11 cellular contexts compared by ENCODE assay signal in the genomic region with DNA sequence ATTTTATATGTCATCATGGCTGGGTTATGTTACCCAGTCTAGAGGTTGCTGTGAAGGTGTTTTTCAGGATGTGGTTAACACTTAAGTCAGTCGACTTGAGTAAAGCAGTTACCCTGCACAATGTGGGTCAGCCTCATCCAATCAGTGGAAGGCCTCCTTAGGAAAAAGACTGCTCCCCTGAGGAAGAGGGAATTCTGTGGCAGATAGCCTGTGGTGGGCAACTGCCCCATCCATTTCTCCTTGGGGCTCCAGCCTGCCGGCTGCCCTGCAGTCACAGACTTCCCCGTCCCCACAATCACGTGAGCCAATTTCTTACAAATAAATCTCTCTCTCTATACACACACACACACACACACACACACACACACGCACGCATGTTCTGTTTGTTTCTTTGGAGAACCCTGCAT. TPM values are rescaled to one million over a fixed set of nuclear protein-coding genes. Genes with fewer than 3 reads are reported as not detected.
DNase-seq lines count a peak whose midpoint lies in the region; ATAC-seq and TF ChIP-seq lines count a peak whose summit lies in the region.
"Had no signal": no experiment of that assay in that cellular context is flagged by ENCODE, and none has a peak within 500 bp of the region (broad histone marks: within the 10 kb centered on the region; RNA-seq: fewer than 3 reads in every experiment).

No MANE protein-coding gene starts in this region.

- TF ChIP-seq CTCF in esophagus squamous epithelium (IDR thresholded peaks at IDR 0.05) (no peak), HFFc6 (IDR thresholded peaks at IDR 0.05) (no peak)

- no peak overlapping the region for H3K4me3 ChIP-seq in naive thymus-derived CD4-positive, alpha-beta T cell (ENCODE audit: low read length)
- H3K4me3 ChIP-seq in esophagus squamous epithelium: no peak overlapping the region

- H3K27me3 ChIP-seq in naive thymus-derived CD4-positive, alpha-beta T cell (ENCODE audit: control insufficient read depth in 2 of 2, insufficient read depth in 2 of 2, low read length in 2 of 2): no peaks in the 10 kb centered on the region
- H3K27me3 ChIP-seq in esophagus squamous epithelium: no peaks in the 10 kb centered on the region

- ATAC-seq in GM18520 (IDR thresholded peaks at IDR 0.05; ENCODE audit: unreplicated experiment): peak; percentile 71
- peak; percentile 49 for ATAC-seq in HG03469 (IDR thresholded peaks at IDR 0.05; ENCODE audit: unreplicated experiment)
- ATAC-seq in activated CD8-positive, alpha-beta T cell treated with anti-CD3 and anti-CD28 coated beads, Interleukin-2, amount 10 ng/mL, durations not matched to agents 7 days and 5 days: peak; percentile 76
- ATAC-seq in naive thymus-derived CD4-positive, alpha-beta T cell: peak; percentile 92
- no peak for ATAC-seq in GM18861 (IDR thresholded peaks at IDR 0.05; ENCODE audit: unreplicated experiment)
- ATAC-seq: Right ventricle myocardium inferior had no signal

- DNase-seq in activated CD8-positive, alpha-beta T cell treated with anti-CD3 and anti-CD28 coated beads, Interleukin-2, amount 10 ng/mL, durations not matched to agents 7 days and 5 days: peak; percentile 71
- peak; percentile 33 to 89 (median 85) for DNase-seq in naive thymus-derived CD4-positive, alpha-beta T cell
- DNase-seq in NCI-H2171 treated with DMSO at 0.1 percent for 48 hours (lab: John Stamatoyannopoulos, UW) (no peak), esophagus squamous epithelium (lab: John Stamatoyannopoulos, UW) (no peak), HFFc6 (no peak)
- DNase-seq: NCI-H1105, occipital lobe had no signal

- peak overlapping the region; percentile 61 for H3K27ac ChIP-seq in naive thymus-derived CD4-positive, alpha-beta T cell (ENCODE audit: low read depth, low read length)
- peak overlapping the region in 1 of 4 donors; percentile 13 for H3K27ac ChIP-seq in esophagus squamous epithelium

- intact Hi-C loops in naive thymus-derived CD4-positive, alpha-beta T cell (cut with micrococcal nuclease): loop anchor here (1.0 to 10.0 kb wide), 8 partner anchors 16 to 582 kb away; a partner anchor contains a TSS
- intact Hi-C loops in esophagus squamous epithelium (cut with DNase I): no loop called here

- peaks cover 82 to 83% of the 10 kb centered on the region in 2 donors for H3K4me1 ChIP-seq in naive thymus-derived CD4-positive, alpha-beta T cell (ENCODE audit: control insufficient read depth in 2 of 2, insufficient read depth in 2 of 2, low read length in 2 of 2)
- H3K4me1 ChIP-seq in esophagus squamous epithelium: peaks cover 0 to 9% (median 0%) of the 10 kb centered on the region in 3 donors

- peaks cover 7% of the 10 kb centered on the region for H3K27me3 Mint-ChIP-seq in activated CD8-positive, alpha-beta T cell treated with anti-CD3 and anti-CD28 coated beads, Interleukin-2, amount 10 ng/mL, durations not matched to agents 7 days and 5 days (ENCODE audit: low read depth)
- no peaks in the 10 kb centered on the region for H3K27me3 Mint-ChIP-seq in naive thymus-derived CD4-positive, alpha-beta T cell
- no peaks in the 10 kb centered on the region for H3K27me3 Mint-ChIP-seq in HFFc6 (ENCODE audit: insufficient read depth)

- H3K9me3 Mint-ChIP-seq in activated CD8-positive, alpha-beta T cell treated with anti-CD3 and anti-CD28 coated beads, Interleukin-2, amount 10 ng/mL, durations not matched to agents 7 days and 5 days (ENCODE audit: insufficient read depth): no peaks in the 10 kb centered on the region
- H3K9me3 Mint-ChIP-seq in naive thymus-derived CD4-positive, alpha-beta T cell: peaks cover 4 to 20% (median 12%) of the 10 kb centered on the region in 11 donors
- peaks cover 5% of the 10 kb centered on the region; the same call in 1 of the 2 replicates for H3K9me3 Mint-ChIP-seq in HFFc6

- TF ChIP-seq POLR2A in esophagus squamous epithelium (IDR thresholded peaks at IDR 0.05): no peak

- H3K36me3 ChIP-seq in naive thymus-derived CD4-positive, alpha-beta T cell (ENCODE audit: control insufficient read depth in 2 of 3, insufficient read depth in 3 of 3, low read length in 3 of 3): no peaks in the 10 kb centered on the region
- H3K36me3 ChIP-seq in esophagus squamous epithelium: peaks cover 0 to 86% (median 0%) of the 10 kb centered on the region in 3 donors

- H3K4me1 Mint-ChIP-seq in activated CD8-positive, alpha-beta T cell treated with anti-CD3 and anti-CD28 coated beads, Interleukin-2, amount 10 ng/mL, durations not matched to agents 7 days and 5 days (ENCODE audit: low read depth): peaks cover 82% of the 10 kb centered on the region
- peaks cover 58 to 87% (median 77%) of the 10 kb centered on the region in 7 donors for H3K4me1 Mint-ChIP-seq in naive thymus-derived CD4-positive, alpha-beta T cell
- peaks cover 6% of the 10 kb centered on the region; the same call in 1 of the 2 replicates for H3K4me1 Mint-ChIP-seq in HFFc6 (ENCODE audit: low read depth)

- CTCF ChIA-PET in activated CD8-positive, alpha-beta T cell treated with anti-CD3 and anti-CD28 coated beads, Interleukin-2, amount 10 ng/mL, durations not matched to agents 7 days and 5 days (lab: Charles Lee): interaction anchor here (0.9 kb wide), 1 partner anchor 126 kb away, joined by 3 read pairs; no protein-coding TSS in a partner anchor
- CTCF ChIA-PET in naive thymus-derived CD4-positive, alpha-beta T cell (lab: Charles Lee): interaction anchor here (1.0 kb wide), 1 partner anchor 75 kb away, joined by 4 read pairs; a partner anchor contains a TSS

- 70 to 72% methylated on average over 5 of the region's 6 CpGs for WGBS in esophagus squamous epithelium, 2 donors

- POLR2A ChIA-PET in activated CD8-positive, alpha-beta T cell treated with anti-CD3 and anti-CD28 coated beads, Interleukin-2, amount 10 ng/mL, durations not matched to agents 7 days and 5 days (lab: Charles Lee): no interaction called here
- POLR2A ChIA-PET in naive thymus-derived CD4-positive, alpha-beta T cell (lab: Charles Lee): interaction anchor here (0.9 to 1.8 kb wide), 2 partner anchors 70 to 71 kb away, joined by 3 to 8 read pairs; no protein-coding TSS in a partner anchor

- H3K4me3 Mint-ChIP-seq in activated CD8-positive, alpha-beta T cell treated with anti-CD3 and anti-CD28 coated beads, Interleukin-2, amount 10 ng/mL, durations not matched to agents 7 days and 5 days: peak overlapping the region; percentile 23
- H3K4me3 Mint-ChIP-seq in naive thymus-derived CD4-positive, alpha-beta T cell: peak overlapping the region; percentile 57 to 79 (median 67)
- H3K4me3 Mint-ChIP-seq in HFFc6: no peak overlapping the region

- no peaks in the 10 kb centered on the region for H3K9me3 ChIP-seq in naive thymus-derived CD4-positive, alpha-beta T cell (ENCODE audit: control insufficient read depth in 2 of 3, low read length in 3 of 3)
- no peaks in the 10 kb centered on the region for H3K9me3 ChIP-seq in esophagus squamous epithelium

- peaks cover 25% of the 10 kb centered on the region for H3K36me3 Mint-ChIP-seq in activated CD8-positive, alpha-beta T cell treated with anti-CD3 and anti-CD28 coated beads, Interleukin-2, amount 10 ng/mL, durations not matched to agents 7 days and 5 days (ENCODE audit: low read depth)
- H3K36me3 Mint-ChIP-seq in naive thymus-derived CD4-positive, alpha-beta T cell: peaks cover 11 to 32% (median 17%) of the 10 kb centered on the region in 5 donors
- no peaks in the 10 kb centered on the region; the same call in 1 of the 2 replicates for H3K36me3 Mint-ChIP-seq in HFFc6 (ENCODE audit: low read depth)

- peak overlapping the region; percentile 91 for H3K27ac Mint-ChIP-seq in activated CD8-positive, alpha-beta T cell treated with anti-CD3 and anti-CD28 coated beads, Interleukin-2, amount 10 ng/mL, durations not matched to agents 7 days and 5 days
- peak overlapping the region; percentile 67 to 99 (median 97) for H3K27ac Mint-ChIP-seq in naive thymus-derived CD4-positive, alpha-beta T cell
- H3K27ac Mint-ChIP-seq in HFFc6: no peak overlapping the region

RNA-seq across cellular contexts. Expression of a gene that starts 34.5 kb away (rescaled TPM):
- 10 to 100 TPM; 32.8 to 36.7 TPM for total RNA-seq in activated CD8-positive, alpha-beta T cell treated with anti-CD3 and anti-CD28 coated beads, Interleukin-2, amount 10 ng/mL, durations not matched to agents 7 days and 5 days
- 10 to 100 TPM; 18.5 to 31.1 (median 26.5) TPM for total RNA-seq in naive thymus-derived CD4-positive, alpha-beta T cell
- 10 to 100 TPM; 41.7 to 64.2 TPM for polyA plus RNA-seq in naive thymus-derived CD4-positive, alpha-beta T cell
- total RNA-seq in esophagus squamous epithelium: 10 to 100 TPM; 43.1 to 64.3 (median 59.5) TPM
- total RNA-seq in HFFc6 (2021; fragmentation: NEBNext Ultra II Directional; extraction: Animal tissue kit (Norgen Biotek cat#: 25700)): 10 to 100 TPM; 21.7 to 24.5 (median 22.9) TPM

Comparison
In these comparisons a context has a peak if more than half of its experiments do, and no peak if none do; other contexts are left out.
1. DNase-seq: peak in activated CD8-positive, alpha-beta T cell treated with anti-CD3 and anti-CD28 coated beads, Interleukin-2, amount 10 ng/mL, durations not matched to agents 7 days and 5 days (single experiment) and naive thymus-derived CD4-positive, alpha-beta T cell (9 of 9); none in NCI-H2171 treated with DMSO at 0.1 percent for 48 hours (single experiment), esophagus squamous epithelium (single experiment) and HFFc6 (single experiment).